8 cellular contexts compared by ENCODE assay signal in genomic region chr1:222171005-222171404, GRCh38.
DNase-seq lines count a peak whose midpoint lies in the region; ATAC-seq and TF ChIP-seq lines count a peak whose summit lies in the region.

No MANE protein-coding gene starts in this region.

- intact Hi-C loops in IMR-90 (cut with micrococcal nuclease), result loop anchor here (1.0 to 5.0 kb wide), 4 partner anchors 284 to 694 kb away; partner anchors contain the start of gene DUSP10
- intact Hi-C loops in gastrocnemius medialis (cut with DNase I; ENCODE audit: low total_unique reads), result loop anchor here (1.0 kb wide), 1 partner anchor 628 kb away; no protein-coding TSS in a partner anchor

- peak overlapping the region; percentile 86 for H2BK20ac ChIP-seq in IMR-90 (ENCODE audit: low read depth, low read length)

- no peak overlapping the region for H2AK9ac ChIP-seq in IMR-90 (replicated peaks; ENCODE audit: low read depth, low read length, poor library complexity)

- DNase-seq in DMS114 treated with DMSO at 0.1 percent for 48 hours (lab: John Stamatoyannopoulos, UW; ENCODE audit: unreplicated experiment) (peak; percentile 19), IMR-90 (peak; percentile 70), SK-MEL-5 (ENCODE audit: low read depth, low spot score) (peak; percentile 69), fibroblast of peridontal ligament (ENCODE audit: extremely low read depth) (peak; percentile 68), gastrocnemius medialis (no peak)
- no peak for DNase-seq in stimulated activated CD4-positive, alpha-beta T cell treated with anti-CD3 and anti-CD28 coated beads, Interleukin-2, amount 100 ng/mL, for 24 hours
- no peak for DNase-seq in stimulated activated CD4-positive, alpha-beta T cell treated with anti-CD3 and anti-CD28 coated beads, Interleukin-12 subunit alpha, Interleukin-12 subunit beta, amount 100 ng/mL, for 4 hours

- no peak overlapping the region for H3K9ac ChIP-seq in IMR-90 (ENCODE audit: low read depth, low read length)

- H4K5ac ChIP-seq in IMR-90 (ENCODE audit: low read depth, low read length), result peak overlapping the region; percentile 14; the same call in 1 of the 2 replicates

- 0 out of 2 replicates have a peak, but pooled peaks cover 2% of the 10 kb centered on the region for H3K9me1 ChIP-seq in IMR-90 (ENCODE audit: insufficient read depth, low read length)

- TF ChIP-seq POLR2A in IMR-90 (IDR thresholded peaks at IDR 0.05; ENCODE audit: low read depth, low read length), result no peak
- TF ChIP-seq POLR2A in gastrocnemius medialis (IDR thresholded peaks at IDR 0.05), result no peak

- peak overlapping the region; percentile 95; the same call in 1 of the 2 replicates for H2AK5ac ChIP-seq in IMR-90 (ENCODE audit: low read depth, low read length)

- CTCF ChIA-PET in IMR-90 (lab: Yijun Ruan, JAX), result interaction anchor here (1.4 to 1.5 kb wide), 2 partner anchors 280 to 693 kb away, joined by 3 read pairs; no protein-coding TSS in a partner anchor

- H3K27ac ChIP-seq in IMR-90 (ENCODE audit: insufficient read depth, low read length), result no peak overlapping the region
- H3K27ac ChIP-seq in gastrocnemius medialis, result no peak overlapping the region

- POLR2A ChIA-PET in IMR-90 (lab: Charles Lee; ENCODE audit: unreplicated experiment), result no interaction called here

- peak overlapping the region; percentile 50; the same call in 1 of the 3 replicates for H2BK15ac ChIP-seq in IMR-90 (ENCODE audit: low read depth, low read length)

- peaks cover 2% of the 10 kb centered on the region for H3K4me1 ChIP-seq in IMR-90 (ENCODE audit: control insufficient read depth, insufficient read depth, low read length)
- peaks cover 0 to 4% of the 10 kb centered on the region in 2 donors for H3K4me1 ChIP-seq in gastrocnemius medialis

- WGBS in IMR-90 (ENCODE audit: extremely low coverage in 2 of 2, insufficient read length in 1 of 2), 2 experiments, result no CpG with 5 or more reads among the region's 2 CpGs

- H2BK5ac ChIP-seq in IMR-90 (ENCODE audit: low read depth, low read length, poor library complexity, severe bottlenecking), result no peak overlapping the region

- TF ChIP-seq CTCF in IMR-90 (conservative IDR thresholded peaks at IDR 0.05; ENCODE audit: low read depth, low read length), result peak; percentile 58
- TF ChIP-seq CTCF in gastrocnemius medialis (IDR thresholded peaks at IDR 0.05 in 4 of 5, conservative IDR thresholded peaks at IDR 0.05 in 1 of 5), result peak; percentile 39 to 63 (median 46)

- no peaks in the 10 kb centered on the region for H3K79me1 ChIP-seq in IMR-90 (ENCODE audit: low read depth in 1 of 2, low read length in 2 of 2)

- no peak overlapping the region for H3K23ac ChIP-seq in IMR-90 (ENCODE audit: low read depth, low read length)

- H3K14ac ChIP-seq in IMR-90 (replicated peaks; ENCODE audit: low read depth, low read length), result peak overlapping the region; percentile 75; the same call in 1 of the 2 replicates

- TF ChIP-seq RAD21 in IMR-90 (IDR thresholded peaks at IDR 0.05; ENCODE audit: low read length), result peak; percentile 76

- peak overlapping the region in 1 of 2 experiments; percentile 71; a peak in 1 of 4 replicates for H4K8ac ChIP-seq in IMR-90 (ENCODE audit: low read depth in 2 of 2, low read length in 2 of 2)

- H3K4me3 ChIP-seq in IMR-90 (ENCODE audit: insufficient read depth, low read depth, low read length), result no peak overlapping the region
- H3K4me3 ChIP-seq in gastrocnemius medialis, result no peak overlapping the region

- ATAC-seq in GM21360 (IDR thresholded peaks at IDR 0.05; ENCODE audit: unreplicated experiment) (peak; percentile 54), IMR-90 (ENCODE audit: low read depth) (peak; percentile 68), gastrocnemius medialis (peak; percentile 84 to 88)

- H3K27me3 ChIP-seq in IMR-90 (ENCODE audit: control insufficient read depth, insufficient read depth, low read length), result no peaks in the 10 kb centered on the region
- no peaks in the 10 kb centered on the region for H3K27me3 ChIP-seq in gastrocnemius medialis

- peak overlapping the region; percentile 74 for H2AFZ ChIP-seq in IMR-90 (replicated peaks; ENCODE audit: low read length, poor library complexity)

- peak overlapping the region; percentile 81 for H3K4ac ChIP-seq in IMR-90 (ENCODE audit: low read depth, low read length)

- in situ Hi-C loops in IMR-90 (cut with MboI; ENCODE audit: low sequenced_read_pairs), result loop anchor here (5.0 to 10.0 kb wide), 3 partner anchors 281 to 694 kb away; partner anchors contain the start of gene DUSP10
- in situ Hi-C loops in SK-MEL-5 (cut with HindIII; ENCODE audit: low pct_unique_long_range_greater_than_20kb, low sequenced_read_pairs), result no loop called here
- in situ Hi-C loops in gastrocnemius medialis (cut with MboI; ENCODE audit: low sequenced_read_pairs in 4 of 4), result loop anchor here in 3 of 4 donors (10.0 to 25.0 kb wide), 3 partner anchors 634 to 696 kb away; no protein-coding TSS in a partner anchor

- H3K56ac ChIP-seq in IMR-90 (ENCODE audit: extremely low read depth, insufficient read depth, low read length), result no peak overlapping the region

- H4K20me1 ChIP-seq in IMR-90 (ENCODE audit: insufficient read depth, low read length), result no peaks in the 10 kb centered on the region

- peak overlapping the region; percentile 90 for H2BK120ac ChIP-seq in IMR-90 (ENCODE audit: low read depth, low read length)

- no peak overlapping the region for H3K4me2 ChIP-seq in IMR-90 (ENCODE audit: low read depth, low read length)

- peaks cover 10% of the 10 kb centered on the region for H3K9me3 ChIP-seq in IMR-90 (ENCODE audit: control insufficient read depth, insufficient read depth, low read length)
- no peaks in the 10 kb centered on the region for H3K9me3 ChIP-seq in gastrocnemius medialis

- 0 out of 2 replicates have a peak overlapping the region, but pooled peaks have one; percentile 34 for H4K91ac ChIP-seq in IMR-90 (ENCODE audit: insufficient read depth, low read depth, low read length)

- H3K18ac ChIP-seq in IMR-90 (ENCODE audit: low read depth, low read length), result no peak overlapping the region

- H3K36me3 ChIP-seq in IMR-90 (ENCODE audit: control insufficient read depth, insufficient read depth, low read length), result no peaks in the 10 kb centered on the region
- no peaks in the 10 kb centered on the region for H3K36me3 ChIP-seq in gastrocnemius medialis

- dilution Hi-C loops in IMR-90 (cut with HindIII; ENCODE audit: low sequenced_read_pairs, unreplicated experiment), result no loop called here

- BruUV-seq in IMR-90 (replicated peaks; lab: Mats Ljungman, UMichigan), result no TSS peak

TF ChIP-seq in IMR-90, 13 proteins besides CTCF, POLR2A, EP300 and RAD21:
- TF ChIP-seq CEBPB (IDR thresholded peaks at IDR 0.05; ENCODE audit: low read depth, low read length) (no peak), MAZ (IDR thresholded peaks at IDR 0.05; ENCODE audit: borderline replicate concordance, low read depth, low read length) (no peak), SMC3 (IDR thresholded peaks at IDR 0.05; ENCODE audit: low read depth, low read length) (peak; percentile 76), RCOR1 (IDR thresholded peaks at IDR 0.05; ENCODE audit: insufficient replicate concordance, low read length) (no peak), ELK1 (IDR thresholded peaks at IDR 0.05; ENCODE audit: borderline replicate concordance, low read depth, low read length) (no peak), BHLHE40 (IDR thresholded peaks at IDR 0.05; ENCODE audit: low read depth, low read length) (no peak)

Comparison
In these comparisons a context has a peak if more than half of its experiments do, and no peak if none do; other contexts are left out.
1. DNase-seq: peak in DMS114 treated with DMSO at 0.1 percent for 48 hours (single experiment), IMR-90 (single experiment), SK-MEL-5 (single experiment) and fibroblast of peridontal ligament (single experiment); none in gastrocnemius medialis (0 of 2), stimulated activated CD4-positive, alpha-beta T cell treated with anti-CD3 and anti-CD28 coated beads, Interleukin-2, amount 100 ng/mL, for 24 hours (0 of 2) and stimulated activated CD4-positive, alpha-beta T cell treated with anti-CD3 and anti-CD28 coated beads, Interleukin-12 subunit alpha, Interleukin-12 subunit beta, amount 100 ng/mL, for 4 hours (single experiment).
2. Peak in every context shown above with its lines, with median percentiles within 50 percentile points of each other: ATAC-seq.